In the genomic region with DNA sequence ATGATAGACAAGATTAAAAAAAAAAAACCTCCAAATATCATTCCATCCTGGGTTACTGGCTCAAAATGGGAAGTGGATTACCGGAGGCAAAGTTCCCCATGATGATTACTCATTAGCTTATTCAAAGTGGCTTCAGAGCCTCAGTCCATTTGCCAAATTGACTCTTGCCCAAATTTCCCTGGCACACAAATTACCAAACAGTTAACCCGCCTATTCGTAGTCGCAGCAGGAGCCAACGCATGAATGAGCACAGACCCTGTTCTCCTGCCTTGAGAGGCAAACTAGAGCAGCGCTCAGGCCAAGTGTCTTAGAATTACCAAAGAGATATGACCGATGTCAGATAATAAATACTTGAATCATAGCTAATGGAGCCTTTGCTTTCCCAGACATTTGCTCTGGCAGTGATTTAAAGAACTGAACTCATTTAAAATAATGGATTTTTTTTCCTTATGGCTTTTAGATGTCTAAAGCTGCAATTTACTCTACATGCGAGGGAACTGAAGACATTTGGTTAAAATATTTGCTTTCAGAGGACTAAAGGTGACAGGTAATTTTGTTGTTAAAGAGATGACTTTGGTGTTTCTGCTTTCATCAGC, we compare ENCODE assay signal across 11 cellular contexts.
DNase-seq lines count a peak whose midpoint lies in the region; ATAC-seq and TF ChIP-seq lines count a peak whose summit lies in the region.
"Had no signal": no experiment of that assay in that cellular context is flagged by ENCODE, and none has a peak within 500 bp of the region (broad histone marks: within the 10 kb centered on the region; RNA-seq: fewer than 3 reads in every experiment).

No MANE protein-coding gene starts in this region.

- H3K9me3 ChIP-seq in body of pancreas (no peaks in the 10 kb centered on the region), iPS-20b (ENCODE audit: insufficient read depth, low read depth, low read length) (no peaks in the 10 kb centered on the region), tibial artery (no peaks in the 10 kb centered on the region)
- H3K9me3 ChIP-seq: mucosa of descending colon had no signal

- TF ChIP-seq POLR2A in body of pancreas (IDR thresholded peaks at IDR 0.05): no peak

- intact Hi-C loops in body of pancreas (cut with DNase I): no loop called here
- intact Hi-C loops in tibial artery (cut with DNase I; ENCODE audit: low total_unique reads): no loop called here

- no peak for TF ChIP-seq CTCF in body of pancreas (IDR thresholded peaks at IDR 0.05)
- TF ChIP-seq CTCF in tibial artery (IDR thresholded peaks at IDR 0.05): no peak

- peak; percentile 59 for ATAC-seq in body of pancreas
- ATAC-seq in HG02885 (IDR thresholded peaks at IDR 0.05; ENCODE audit: poor library complexity, unreplicated experiment): no peak
- ATAC-seq: activated T-helper 17 cell treated with anti-CD3 and anti-CD28 coated beads, Interleukin-2, amount 50 U/mL, for 72 hours; mucosa of descending colon had no signal

- H3K36me3 ChIP-seq in body of pancreas (replicated peaks in 1 of 2; ENCODE audit: insufficient read depth in 1 of 2, low read depth in 2 of 2): no peaks in the 10 kb centered on the region
- peaks cover 6% of the 10 kb centered on the region; the same call in 1 of the 2 replicates for H3K36me3 ChIP-seq in iPS-20b (ENCODE audit: insufficient read depth, low read depth, low read length)
- H3K36me3 ChIP-seq in tibial artery: no peaks in the 10 kb centered on the region

- H3K27ac ChIP-seq in body of pancreas: peak overlapping the region in 3 of 4 donors; percentile 43 to 68 (median 44)
- peak overlapping the region; percentile 24 for H3K27ac ChIP-seq in iPS-20b (ENCODE audit: low read length)
- no peak overlapping the region for H3K27ac ChIP-seq in tibial artery

- H3K27me3 ChIP-seq in body of pancreas (no peaks in the 10 kb centered on the region), iPS-20b (ENCODE audit: insufficient read depth, low read length) (no peaks in the 10 kb centered on the region), tibial artery (no peaks in the 10 kb centered on the region)

- H3K4me1 ChIP-seq in body of pancreas (peaks cover 44% of the 10 kb centered on the region), iPS-20b (ENCODE audit: insufficient read depth, low read length) (peaks cover 33% of the 10 kb centered on the region), tibial artery (peaks cover 0 to 31% (median 1%) of the 10 kb centered on the region in 4 donors)

- 10 to 19% methylated on average over 8 of the region's 8 CpGs for WGBS in body of pancreas, 2 donors

- DNase-seq in NCI-H187 treated with DMSO at 0.1 percent for 48 hours (lab: John Stamatoyannopoulos, UW): peak; percentile 45
- DNase-seq in body of pancreas: peak; percentile 39 to 74 (median 64)
- DNase-seq in tibial artery: peak; percentile 71 to 84
- no peak for DNase-seq in NAMALWA (ENCODE audit: low spot score)
- no peak for DNase-seq in activated gamma-delta T cell treated with Interleukin-2 at 50 U/mL for 16 hours
- DNase-seq: NCI-H510A; stimulated activated CD4-positive, alpha-beta T cell treated with anti-CD3 and anti-CD28 coated beads, Interleukin-4, amount 100 ng/mL, for 24 hours had no signal

- H3K4me3 ChIP-seq in body of pancreas: no peak overlapping the region
- H3K4me3 ChIP-seq in iPS-20b (ENCODE audit: low read length): no peak overlapping the region
- no peak overlapping the region for H3K4me3 ChIP-seq in tibial artery
- H3K4me3 ChIP-seq: mucosa of descending colon had no signal

- no peak overlapping the region for H3K9ac ChIP-seq in iPS-20b (ENCODE audit: low read depth, low read length)

Comparison
In these comparisons a context has a peak if more than half of its experiments do, and no peak if none do; other contexts are left out.
1. DNase-seq: peak in NCI-H187 treated with DMSO at 0.1 percent for 48 hours (single experiment), body of pancreas (4 of 4) and tibial artery (2 of 2); none in NAMALWA (single experiment) and activated gamma-delta T cell treated with Interleukin-2 at 50 U/mL for 16 hours (single experiment).
2. H3K27ac ChIP-seq: peak in body of pancreas (3 of 4) and iPS-20b (single experiment); none in tibial artery (0 of 2).